In the genomic region with DNA sequence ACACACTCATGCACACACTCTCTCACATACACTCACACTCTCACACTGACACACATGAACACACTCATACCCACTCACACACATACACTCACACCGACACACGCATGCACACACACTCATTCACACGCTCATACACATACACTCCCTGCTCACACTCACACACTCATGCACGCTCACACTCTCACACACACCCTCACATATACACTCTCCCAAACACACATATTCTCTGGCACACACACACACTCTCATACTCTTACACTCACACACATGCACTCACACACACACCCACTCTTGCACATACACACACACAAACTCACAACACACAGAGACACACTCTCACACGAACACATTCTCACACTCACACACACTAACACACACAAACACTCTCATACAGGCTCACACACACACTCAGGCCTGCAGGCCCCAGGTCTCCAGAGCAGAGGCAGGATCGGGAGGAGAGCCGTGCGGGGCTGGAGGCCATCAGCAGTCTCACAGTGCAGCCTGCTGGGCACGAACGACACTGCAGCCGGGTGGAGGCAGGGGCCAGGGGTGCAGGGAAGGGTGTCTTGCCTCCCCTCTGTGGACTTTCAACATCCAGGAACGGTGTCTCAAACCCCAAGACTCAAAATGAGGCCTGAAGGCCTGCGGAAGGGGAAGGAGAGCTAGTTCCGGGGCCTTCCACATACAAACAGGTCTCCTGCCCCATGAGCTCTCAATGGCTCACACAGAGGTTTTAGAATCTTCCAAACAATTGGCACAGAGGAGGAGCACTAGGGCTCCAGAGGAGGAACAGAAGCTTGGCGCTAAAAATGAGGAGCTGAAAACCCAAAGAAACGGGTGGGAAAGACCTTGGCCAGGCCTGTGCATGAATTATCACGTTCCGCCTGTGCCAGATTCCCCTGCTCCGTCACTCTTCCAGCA, we compare ENCODE assay signal across 8 cellular contexts.
DNase-seq lines count a peak whose midpoint lies in the region; ATAC-seq and TF ChIP-seq lines count a peak whose summit lies in the region.

No MANE protein-coding gene starts in this region.

- peak; percentile 91 for TF ChIP-seq RAD21 in IMR-90 (IDR thresholded peaks at IDR 0.05; ENCODE audit: low read length)

- H2AFZ ChIP-seq in IMR-90 (replicated peaks; ENCODE audit: low read length, poor library complexity), result peak overlapping the region; percentile 67

- CTCF ChIA-PET in IMR-90 (lab: Yijun Ruan, JAX), result interaction anchor here (0.6 to 1.9 kb wide), 3 partner anchors 51 to 692 kb away, joined by 3 to 9 read pairs (median 6); no protein-coding TSS in a partner anchor

- H3K56ac ChIP-seq in IMR-90 (ENCODE audit: extremely low read depth, insufficient read depth, low read length), result no peak overlapping the region

- H4K20me1 ChIP-seq in IMR-90 (ENCODE audit: insufficient read depth, low read length), result no peaks in the 10 kb centered on the region

- dilution Hi-C loops in IMR-90 (cut with HindIII; ENCODE audit: low sequenced_read_pairs, unreplicated experiment), result no loop called here

- no peak overlapping the region for H3K14ac ChIP-seq in IMR-90 (replicated peaks; ENCODE audit: low read depth, low read length)

- no peaks in the 10 kb centered on the region for H3K36me3 ChIP-seq in IMR-90 (ENCODE audit: control insufficient read depth, insufficient read depth, low read length)
- H3K36me3 ChIP-seq in lung (ENCODE audit: control insufficient read depth in 2 of 2, insufficient read depth in 2 of 2, low read length in 2 of 2), result peaks cover 0 to 3% of the 10 kb centered on the region in 2 donors

- POLR2A ChIA-PET in IMR-90 (lab: Charles Lee; ENCODE audit: unreplicated experiment), result no interaction called here

- WGBS in IMR-90 (ENCODE audit: extremely low coverage in 2 of 2, insufficient read length in 1 of 2), 2 experiments, result 73 to 100% methylated on average over 2 to 6 of the region's 19 CpGs
- WGBS in lung, 2 donors, result 62 to 65% methylated on average over 19 of the region's 19 CpGs

- TF ChIP-seq POLR2A in IMR-90 (IDR thresholded peaks at IDR 0.05; ENCODE audit: low read depth, low read length), result no peak

- DNase-seq in Daoy (ENCODE audit: low read depth) (peak; percentile 73), IMR-90 (peak; percentile 30), astrocyte of the hippocampus (ENCODE audit: low read depth, low spot score) (peak; percentile 56), lung (ENCODE audit: low spot score) (peak; percentile 32), LoVo (ENCODE audit: low spot score) (no peak), NCI-H2081 treated with DMSO at 0.1 percent for 48 hours (lab: John Stamatoyannopoulos, UW) (no peak)

- no peak overlapping the region for H3K4ac ChIP-seq in IMR-90 (ENCODE audit: low read depth, low read length)

- H3K23ac ChIP-seq in IMR-90 (ENCODE audit: low read depth, low read length), result no peak overlapping the region

- no peak overlapping the region for H4K5ac ChIP-seq in IMR-90 (ENCODE audit: low read depth, low read length)

- intact Hi-C loops in IMR-90 (cut with micrococcal nuclease), result loop anchor here (1.0 to 10.0 kb wide), 3 partner anchors 368 to 772 kb away; no protein-coding TSS in a partner anchor

- H3K9me3 ChIP-seq in IMR-90 (ENCODE audit: control insufficient read depth, insufficient read depth, low read length) (no peaks in the 10 kb centered on the region), lung (ENCODE audit: control insufficient read depth in 2 of 2, insufficient read depth in 1 of 2, low read length in 1 of 2) (no peaks in the 10 kb centered on the region)

- H3K4me3 ChIP-seq in IMR-90 (ENCODE audit: insufficient read depth, low read depth, low read length) (no peak overlapping the region), lung (no peak overlapping the region)

- no TSS peak for BruUV-seq in IMR-90 (replicated peaks; lab: Mats Ljungman, UMichigan)

- H4K91ac ChIP-seq in IMR-90 (ENCODE audit: insufficient read depth, low read depth, low read length), result no peak overlapping the region

- no peak overlapping the region for H2BK120ac ChIP-seq in IMR-90 (ENCODE audit: low read depth, low read length)

- peak; percentile 86 for ATAC-seq in IMR-90 (ENCODE audit: low read depth)
- no peak for ATAC-seq in lung (ENCODE audit: insufficient read depth, low FRiP score)
- ATAC-seq in HG02884 (IDR thresholded peaks at IDR 0.05; ENCODE audit: unreplicated experiment), result no peak
- ATAC-seq in GM19023 (IDR thresholded peaks at IDR 0.05; ENCODE audit: unreplicated experiment), result no peak

- H3K9ac ChIP-seq in IMR-90 (ENCODE audit: low read depth, low read length), result no peak overlapping the region

- no peak overlapping the region for H2AK9ac ChIP-seq in IMR-90 (replicated peaks; ENCODE audit: low read depth, low read length, poor library complexity)

- H3K79me1 ChIP-seq in IMR-90 (ENCODE audit: low read depth in 1 of 2, low read length in 2 of 2), result no peaks in the 10 kb centered on the region

- H3K4me1 ChIP-seq in IMR-90 (ENCODE audit: control insufficient read depth, insufficient read depth, low read length), result no peaks in the 10 kb centered on the region
- H3K4me1 ChIP-seq in lung (ENCODE audit: control insufficient read depth in 2 of 2, insufficient read depth in 2 of 2, low read length in 2 of 2), result peaks cover 0 to 2% of the 10 kb centered on the region in 2 donors

- H3K9me1 ChIP-seq in IMR-90 (ENCODE audit: insufficient read depth, low read length), result no peaks in the 10 kb centered on the region; the same call in 1 of the 2 replicates

- no peak overlapping the region for H2BK15ac ChIP-seq in IMR-90 (ENCODE audit: low read depth, low read length)

- no peak overlapping the region for H2AK5ac ChIP-seq in IMR-90 (ENCODE audit: low read depth, low read length)

- H3K27ac ChIP-seq in IMR-90 (ENCODE audit: insufficient read depth, low read length), result no peak overlapping the region
- no peak overlapping the region for H3K27ac ChIP-seq in lung (ENCODE audit: low read depth in 1 of 2, low read length in 1 of 2)

- H2BK20ac ChIP-seq in IMR-90 (ENCODE audit: low read depth, low read length), result no peak overlapping the region

- H3K4me2 ChIP-seq in IMR-90 (ENCODE audit: low read depth, low read length), result no peak overlapping the region

- H3K18ac ChIP-seq in IMR-90 (ENCODE audit: low read depth, low read length), result no peak overlapping the region

- H2BK5ac ChIP-seq in IMR-90 (ENCODE audit: low read depth, low read length, poor library complexity, severe bottlenecking), result peak overlapping the region; percentile 9

- peak; percentile 72 for TF ChIP-seq CTCF in IMR-90 (conservative IDR thresholded peaks at IDR 0.05; ENCODE audit: low read depth, low read length)
- TF ChIP-seq CTCF in lung (IDR thresholded peaks at IDR 0.05; ENCODE audit: control extremely low read depth, extremely low read depth), result peak; percentile 31

- H3K27me3 ChIP-seq in IMR-90 (ENCODE audit: control insufficient read depth, insufficient read depth, low read length) (peaks cover 36% of the 10 kb centered on the region), lung (ENCODE audit: control insufficient read depth, insufficient read depth) (no peaks in the 10 kb centered on the region)

- in situ Hi-C loops in IMR-90 (cut with MboI; ENCODE audit: low sequenced_read_pairs), result loop anchor here (5.0 to 10.0 kb wide), 2 partner anchors 369 to 782 kb away; no protein-coding TSS in a partner anchor

- no peak overlapping the region for H4K8ac ChIP-seq in IMR-90 (ENCODE audit: low read depth in 2 of 2, low read length in 2 of 2)

TF ChIP-seq in IMR-90, 13 proteins besides CTCF, POLR2A, EP300 and RAD21:
- TF ChIP-seq, protein P1, sequence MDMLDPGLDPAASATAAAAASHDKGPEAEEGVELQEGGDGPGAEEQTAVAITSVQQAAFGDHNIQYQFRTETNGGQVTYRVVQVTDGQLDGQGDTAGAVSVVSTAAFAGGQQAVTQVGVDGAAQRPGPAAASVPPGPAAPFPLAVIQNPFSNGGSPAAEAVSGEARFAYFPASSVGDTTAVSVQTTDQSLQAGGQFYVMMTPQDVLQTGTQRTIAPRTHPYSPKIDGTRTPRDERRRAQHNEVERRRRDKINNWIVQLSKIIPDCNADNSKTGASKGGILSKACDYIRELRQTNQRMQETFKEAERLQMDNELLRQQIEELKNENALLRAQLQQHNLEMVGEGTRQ (IDR thresholded peaks at IDR 0.05; ENCODE audit: low read depth, low read length), result no peak
- TF ChIP-seq SMC3 (IDR thresholded peaks at IDR 0.05; ENCODE audit: low read depth, low read length), result peak; percentile 82
- TF ChIP-seq FOS (IDR thresholded peaks at IDR 0.05; ENCODE audit: low read depth, low read length), result no peak
- no peak for TF ChIP-seq NFE2L2 (IDR thresholded peaks at IDR 0.05; ENCODE audit: low read depth, low read length)

Comparison
In these comparisons a context has a peak if more than half of its experiments do, and no peak if none do; other contexts are left out.
1. DNase-seq: peak in Daoy (single experiment), IMR-90 (single experiment), astrocyte of the hippocampus (single experiment) and lung (single experiment); none in LoVo (single experiment) and NCI-H2081 treated with DMSO at 0.1 percent for 48 hours (single experiment).